ENCODE assay signal across 2 cellular contexts in the genomic region with DNA sequence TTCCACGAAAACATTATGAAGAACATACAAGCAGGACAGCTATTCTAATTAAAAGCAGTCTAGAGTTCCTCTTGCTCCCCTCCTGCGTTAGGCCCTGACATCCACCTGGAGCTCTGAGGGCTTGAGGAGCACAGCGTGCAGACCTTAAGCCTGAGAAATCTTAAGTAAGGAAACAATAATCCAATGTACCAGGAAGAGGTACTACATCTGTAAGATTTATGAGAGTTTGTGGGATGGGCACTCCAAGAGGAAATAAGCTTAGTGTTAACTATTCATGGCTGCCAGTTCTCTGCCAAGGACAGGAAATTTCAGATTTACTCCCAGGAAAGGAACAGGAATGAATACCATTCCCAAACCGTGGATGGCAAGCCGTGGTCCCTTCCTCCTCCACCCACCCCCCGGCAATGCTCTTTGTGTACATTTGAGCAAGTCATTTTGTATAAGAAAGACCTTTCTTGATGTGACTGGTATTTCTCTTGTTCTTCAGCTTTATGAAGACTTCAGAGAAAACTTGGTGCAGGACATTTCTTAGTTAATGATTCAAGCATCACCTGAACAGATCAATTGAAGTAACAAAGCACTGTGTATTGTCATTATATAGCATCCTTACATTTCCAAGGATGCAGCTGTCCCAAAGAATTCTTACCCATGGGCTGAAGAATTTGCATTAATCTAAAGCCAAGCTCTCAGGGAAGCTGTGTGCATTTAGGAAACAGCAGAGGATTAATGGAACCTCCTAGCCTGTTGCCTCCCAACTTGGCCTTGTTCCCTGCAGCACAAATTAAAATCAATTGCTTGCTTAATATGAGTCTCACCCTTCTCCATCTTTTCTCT.
TF ChIP-seq lines count a peak whose summit lies in the region.

No MANE protein-coding gene starts in this region.

TF ChIP-seq in H1, 55 proteins besides CTCF, POLR2A, EP300 and RAD21:
- TF ChIP-seq ZNF274 (IDR thresholded peaks at IDR 0.05; ENCODE audit: borderline replicate concordance, extremely low read depth, low read length): no peak
- TF ChIP-seq, protein P1, sequence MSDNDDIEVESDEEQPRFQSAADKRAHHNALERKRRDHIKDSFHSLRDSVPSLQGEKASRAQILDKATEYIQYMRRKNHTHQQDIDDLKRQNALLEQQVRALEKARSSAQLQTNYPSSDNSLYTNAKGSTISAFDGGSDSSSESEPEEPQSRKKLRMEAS (IDR thresholded peaks at IDR 0.05): no peak
- TF ChIP-seq POU5F1 (IDR thresholded peaks at IDR 0.05; ENCODE audit: low read depth, low read length): no peak

TF ChIP-seq in liver, 16 proteins besides CTCF, POLR2A, EP300 and RAD21:
- TF ChIP-seq GABPA (IDR thresholded peaks at IDR 0.05 in 1 of 2, conservative IDR thresholded peaks at IDR 0.05 in 1 of 2): no peak
- peak; percentile 31 for TF ChIP-seq YY1 (IDR thresholded peaks at IDR 0.05)
